In genomic region chr21:46475296-46475695, GRCh38 we compare ENCODE assay signal across 28 cellular contexts.
"Had no signal": no experiment of that assay in that cellular context is flagged by ENCODE, and none has a peak within 500 bp of the region (broad histone marks: within the 10 kb centered on the region; RNA-seq: fewer than 3 reads in every experiment).

No MANE protein-coding gene starts in this region.

- H3K9me3 ChIP-seq: esophagus muscularis mucosa, left lung, mucosa of descending colon, prostate gland, right atrium auricular region, stomach, thyroid gland, vagina had no signal

- H3K4me3 ChIP-seq: coronary artery, esophagus muscularis mucosa, left lung, mucosa of descending colon, neural progenitor cell, prostate gland, right atrium auricular region, smooth muscle cell, stomach, thyroid gland, vagina had no signal

- H3K27ac Mint-ChIP-seq: mesothelial cell of epicardium, nephron, neural progenitor cell had no signal

- H2AFZ ChIP-seq: neural progenitor cell had no signal

- H3K4me1 ChIP-seq: neural progenitor cell, prostate gland had no signal

- H3K9me3 Mint-ChIP-seq: nephron, neural progenitor cell had no signal

- H3K4me3 Mint-ChIP-seq: mesothelial cell of epicardium, naive B cell, nephron, neural progenitor cell had no signal

- H3K27me3 ChIP-seq: esophagus muscularis mucosa, left lung, neural progenitor cell, right atrium auricular region, stomach, thyroid gland, vagina had no signal

- DNase-seq: dermis blood vessel endothelial cell; effector memory CD4-positive, alpha-beta T cell; foreskin melanocyte; hypothalamus; kidney; left cardiac atrium; left lung; mesenchymal stem cell; mucosa of descending colon; naive B cell; nucleus accumbens; stimulated activated CD4-positive, alpha-beta T cell treated with anti-CD3 and anti-CD28 coated beads, Interleukin-12 subunit alpha, Interleukin-12 subunit beta, amount 100 ng/mL, for 4 hours; stimulated activated CD4-positive, alpha-beta T cell treated with anti-CD3 and anti-CD28 coated beads, Interleukin-1b, Interleukin-23, amount 100 ng/mL, for 48 hours; stimulated activated CD4-positive, alpha-beta T cell treated with anti-CD3 and anti-CD28 coated beads, Interleukin-4, amount 100 ng/mL, for 1 hour; stimulated activated CD8-positive, alpha-beta memory T cell treated with anti-CD3 and anti-CD28 coated beads, Interleukin-4, amount 100 ng/mL, for 48 hours; stimulated activated naive CD4-positive, alpha-beta T cell treated with Interleukin-2 at 50 U/mL for 16 hours; stomach; thyroid gland had no signal

- H3K4me2 ChIP-seq: neural progenitor cell, smooth muscle cell had no signal

- H3K4me1 Mint-ChIP-seq: mesothelial cell of epicardium, nephron, neural progenitor cell had no signal

- H3K9ac ChIP-seq: neural progenitor cell had no signal

- H3K36me3 ChIP-seq: left lung, neural progenitor cell, prostate gland, right atrium auricular region, thyroid gland, vagina had no signal

- ATAC-seq: left cardiac atrium, left lung, mucosa of descending colon, sciatic nerve had no signal

- H3K27ac ChIP-seq: coronary artery, esophagus muscularis mucosa, left lung, neural progenitor cell, prostate gland, right atrium auricular region, stomach, thyroid gland, vagina had no signal
